27 cellular contexts compared by ENCODE assay signal in genomic region chr3:58993547-58993946, GRCh38. TPM values are rescaled to one million over a fixed set of nuclear protein-coding genes. Genes with fewer than 3 reads are reported as not detected.
"Had no signal": no experiment of that assay in that cellular context is flagged by ENCODE, and none has a peak within 500 bp of the region (broad histone marks: within the 10 kb centered on the region; RNA-seq: fewer than 3 reads in every experiment).

No MANE protein-coding gene starts in this region.

- H3K9me3 ChIP-seq: colonic mucosa, esophagus squamous epithelium, gastrocnemius medialis, heart right ventricle, left lung, lower lobe of right lung, mucosa of descending colon had no signal

- H3K4me3 ChIP-seq: colonic mucosa, esophagus squamous epithelium, gastrocnemius medialis, heart right ventricle, left lung, lower lobe of right lung, mucosa of descending colon had no signal

- ATAC-seq: effector memory CD8-positive, alpha-beta T cell; esophagus mucosa; gastrocnemius medialis; heart right ventricle; left cardiac atrium; left lung; left ventricle myocardium superior; lower lobe of right lung; mucosa of descending colon; naive thymus-derived CD4-positive, alpha-beta T cell had no signal

- H3K27ac ChIP-seq: colonic mucosa, esophagus squamous epithelium, gastrocnemius medialis, heart right ventricle, left lung, lower lobe of right lung had no signal

- H3K27me3 ChIP-seq: colonic mucosa, esophagus squamous epithelium, gastrocnemius medialis, heart right ventricle, left lung had no signal

- H3K27me3 Mint-ChIP-seq: dendritic cell treated with granulocyte-macrophage colony-stimulating factor and Interleukin-4, amounts not matched to agents 40 ng/mL and 50 ng/mL, for 4 days had no signal

- H3K27ac Mint-ChIP-seq: dendritic cell treated with granulocyte-macrophage colony-stimulating factor and Interleukin-4, amounts not matched to agents 40 ng/mL and 50 ng/mL, for 4 days; effector memory CD8-positive, alpha-beta T cell; endodermal cell; mesothelial cell of epicardium; naive thymus-derived CD4-positive, alpha-beta T cell had no signal

- FAIRE-seq: endometrium, islet of Langerhans, keratinocyte had no signal

- DNase-seq: colonic mucosa; cortex of kidney; effector CD8-positive, alpha-beta T cell; effector memory CD8-positive, alpha-beta T cell; endodermal cell; erythroblast; esophagus squamous epithelium; foreskin melanocyte; gastrocnemius medialis; glutamatergic neuron; head of caudate nucleus; heart right ventricle; hippocampal formation; left cardiac atrium; left lung; left ventricle myocardium superior; lower lobe of right lung; mesenchymal stem cell; mucosa of descending colon; naive thymus-derived CD4-positive, alpha-beta T cell had no signal

- H3K36me3 ChIP-seq: colonic mucosa, esophagus squamous epithelium, gastrocnemius medialis, heart right ventricle, left lung, lower lobe of right lung had no signal

- H3K4me3 Mint-ChIP-seq: dendritic cell treated with granulocyte-macrophage colony-stimulating factor and Interleukin-4, amounts not matched to agents 40 ng/mL and 50 ng/mL, for 4 days; effector memory CD8-positive, alpha-beta T cell; endodermal cell; mesothelial cell of epicardium; naive thymus-derived CD4-positive, alpha-beta T cell had no signal

- H3K4me1 Mint-ChIP-seq: mesothelial cell of epicardium had no signal

- H3K4me1 ChIP-seq: colonic mucosa, gastrocnemius medialis, heart right ventricle, left lung, lower lobe of right lung had no signal

- H3K9me3 Mint-ChIP-seq: dendritic cell treated with granulocyte-macrophage colony-stimulating factor and Interleukin-4, amounts not matched to agents 40 ng/mL and 50 ng/mL, for 4 days; effector memory CD8-positive, alpha-beta T cell; endodermal cell; mesothelial cell of epicardium; naive thymus-derived CD4-positive, alpha-beta T cell had no signal

- H3K36me3 Mint-ChIP-seq: mesothelial cell of epicardium; naive thymus-derived CD4-positive, alpha-beta T cell had no signal

RNA-seq across cellular contexts. Expression of gene CFAP20DC, which starts 56.3 kb away (rescaled TPM):
- total RNA-seq: gastrocnemius medialis, mesenteric fat pad had no signal
